9 cellular contexts compared by ENCODE assay signal in the genomic region with DNA sequence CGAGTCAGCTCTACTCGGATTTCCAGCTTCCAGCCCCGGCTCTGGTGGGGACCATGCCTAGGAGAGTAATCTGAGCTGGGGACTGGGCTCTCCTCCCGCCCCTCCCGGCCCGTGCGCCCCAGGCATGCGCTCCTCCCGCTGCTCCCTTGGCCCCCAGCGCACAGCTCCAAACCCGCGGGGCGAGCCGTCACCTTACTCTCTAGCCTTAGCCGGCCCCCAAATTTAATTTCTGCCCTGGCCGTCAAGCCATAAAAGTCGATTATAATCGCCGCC. TPM values are rescaled to one million over a fixed set of nuclear protein-coding genes. Genes with fewer than 3 reads are reported as not detected.
DNase-seq lines count a peak whose midpoint lies in the region; ATAC-seq, FAIRE-seq and TF ChIP-seq lines count a peak whose summit lies in the region.
"Had no signal": no experiment of that assay in that cellular context is flagged by ENCODE, and none has a peak within 500 bp of the region (broad histone marks: within the 10 kb centered on the region; RNA-seq: fewer than 3 reads in every experiment).

No MANE protein-coding gene starts in this region.

- ATAC-seq in GM18873 (IDR thresholded peaks at IDR 0.05; ENCODE audit: low FRiP score, unreplicated experiment), result peak; percentile 16

- H3K4me3 ChIP-seq in ACC112 (ENCODE audit: low read depth, low read length) (peak overlapping the region; percentile 80), bronchial epithelial cell (ENCODE audit: low read depth, low read length) (peak overlapping the region; percentile 76), kidney epithelial cell (ENCODE audit: low read depth, low read length) (peak overlapping the region; percentile 66), suprapubic skin (peak overlapping the region; percentile 63)

- TF ChIP-seq CTCF in bronchial epithelial cell (IDR thresholded peaks at IDR 0.05; ENCODE audit: insufficient read depth, low read length, severe bottlenecking) (no peak), kidney epithelial cell (IDR thresholded peaks at IDR 0.05; ENCODE audit: insufficient read depth, low read length, poor library complexity, severe bottlenecking) (no peak), suprapubic skin (IDR thresholded peaks at IDR 0.05) (no peak)

- peak; percentile 79 for DNase-seq in NCI-H146 (lab: John Stamatoyannopoulos, UW)
- DNase-seq in bronchial epithelial cell (ENCODE audit: low read depth), result no peak
- DNase-seq in kidney epithelial cell (ENCODE audit: low read depth), result no peak
- no peak for DNase-seq in suprapubic skin (ENCODE audit: low spot score in 2 of 2)
- DNase-seq in NCI-H1436 (lab: John Stamatoyannopoulos, UW), result no peak
- no peak for DNase-seq in hippocampal formation (lab: John Stamatoyannopoulos, UW)

- H2AFZ ChIP-seq in ACC112 (ENCODE audit: low read length, unreplicated experiment), result no peak overlapping the region

- peaks cover 22% of the 10 kb centered on the region for H3K36me3 ChIP-seq in ACC112 (ENCODE audit: insufficient read depth, low read length)
- H3K36me3 ChIP-seq in bronchial epithelial cell (ENCODE audit: control insufficient read depth, insufficient read depth, low read length), result no peaks in the 10 kb centered on the region
- no peaks in the 10 kb centered on the region for H3K36me3 ChIP-seq in kidney epithelial cell (ENCODE audit: control insufficient read depth, insufficient read depth, low read length)
- no peaks in the 10 kb centered on the region for H3K36me3 ChIP-seq in suprapubic skin

- TF ChIP-seq EP300 in suprapubic skin (IDR thresholded peaks at IDR 0.05), result no peak

- H3K79me2 ChIP-seq in ACC112 (ENCODE audit: control insufficient read depth, insufficient read depth, low read length, unreplicated experiment), result peaks cover 9% of the 10 kb centered on the region

- no peak for FAIRE-seq in bronchial epithelial cell (lab: Jason Lieb, UNC)
- FAIRE-seq: frontal cortex had no signal

- peaks cover 41% of the 10 kb centered on the region for H3K4me1 ChIP-seq in ACC112 (ENCODE audit: control insufficient read depth, insufficient read depth, low read length, unreplicated experiment)
- H3K4me1 ChIP-seq in suprapubic skin, result peaks cover 21% of the 10 kb centered on the region

- H3K9me3 ChIP-seq in suprapubic skin, result no peaks in the 10 kb centered on the region

- H3K27me3 ChIP-seq in ACC112 (ENCODE audit: insufficient read depth, low read length), result no peaks in the 10 kb centered on the region
- H3K27me3 ChIP-seq in bronchial epithelial cell (ENCODE audit: control insufficient read depth, insufficient read depth, low read length), result no peaks in the 10 kb centered on the region
- no peaks in the 10 kb centered on the region for H3K27me3 ChIP-seq in kidney epithelial cell (ENCODE audit: control insufficient read depth, insufficient read depth, low read length)
- peaks cover 20% of the 10 kb centered on the region for H3K27me3 ChIP-seq in suprapubic skin

- TF ChIP-seq POLR2A in suprapubic skin (IDR thresholded peaks at IDR 0.05), result no peak

- 0% methylated on average over 13 of the region's 19 CpGs for WGBS in suprapubic skin

- H3K27ac ChIP-seq in ACC112 (ENCODE audit: low read depth, low read length) (peak overlapping the region; percentile 98), suprapubic skin (no peak overlapping the region)

RNA-seq across cellular contexts. Expression of gene CAPRIN2, which starts 41.7 kb away (rescaled TPM):
- total RNA-seq in bronchial epithelial cell (26.2 and 31.9 TPM in 2 replicates), kidney epithelial cell (25.9 and 30.2 TPM in 2 replicates), suprapubic skin (10 to 100 TPM; 16.8 to 56.8 (median 17.8) TPM)
